In the genomic region with DNA sequence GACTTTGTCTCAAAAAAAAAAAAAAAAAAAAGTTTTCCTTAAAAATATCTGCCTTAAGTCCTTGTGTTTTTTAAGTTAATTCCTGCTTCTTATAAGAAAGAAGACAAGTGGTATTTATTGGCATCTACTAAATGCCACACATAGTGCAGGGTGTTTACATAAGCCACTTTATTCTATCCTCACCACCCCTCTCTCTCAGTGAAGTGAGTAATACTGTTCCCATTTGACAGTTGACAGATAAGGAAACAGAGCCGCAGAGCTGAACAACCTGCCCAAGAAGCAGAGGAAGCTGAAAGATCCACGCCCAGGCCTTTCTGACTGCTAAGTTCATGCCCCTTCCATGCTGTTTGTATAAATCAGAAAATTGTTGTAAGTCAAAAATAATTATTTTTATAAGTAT, we compare ENCODE assay signal across 1 cellular context.
TF ChIP-seq lines count a peak whose summit lies in the region.

No MANE protein-coding gene starts in this region.

TF ChIP-seq in GM23338, 12 proteins besides CTCF, POLR2A, EP300 and RAD21 (continued from another document):
- TF ChIP-seq, protein P1, sequence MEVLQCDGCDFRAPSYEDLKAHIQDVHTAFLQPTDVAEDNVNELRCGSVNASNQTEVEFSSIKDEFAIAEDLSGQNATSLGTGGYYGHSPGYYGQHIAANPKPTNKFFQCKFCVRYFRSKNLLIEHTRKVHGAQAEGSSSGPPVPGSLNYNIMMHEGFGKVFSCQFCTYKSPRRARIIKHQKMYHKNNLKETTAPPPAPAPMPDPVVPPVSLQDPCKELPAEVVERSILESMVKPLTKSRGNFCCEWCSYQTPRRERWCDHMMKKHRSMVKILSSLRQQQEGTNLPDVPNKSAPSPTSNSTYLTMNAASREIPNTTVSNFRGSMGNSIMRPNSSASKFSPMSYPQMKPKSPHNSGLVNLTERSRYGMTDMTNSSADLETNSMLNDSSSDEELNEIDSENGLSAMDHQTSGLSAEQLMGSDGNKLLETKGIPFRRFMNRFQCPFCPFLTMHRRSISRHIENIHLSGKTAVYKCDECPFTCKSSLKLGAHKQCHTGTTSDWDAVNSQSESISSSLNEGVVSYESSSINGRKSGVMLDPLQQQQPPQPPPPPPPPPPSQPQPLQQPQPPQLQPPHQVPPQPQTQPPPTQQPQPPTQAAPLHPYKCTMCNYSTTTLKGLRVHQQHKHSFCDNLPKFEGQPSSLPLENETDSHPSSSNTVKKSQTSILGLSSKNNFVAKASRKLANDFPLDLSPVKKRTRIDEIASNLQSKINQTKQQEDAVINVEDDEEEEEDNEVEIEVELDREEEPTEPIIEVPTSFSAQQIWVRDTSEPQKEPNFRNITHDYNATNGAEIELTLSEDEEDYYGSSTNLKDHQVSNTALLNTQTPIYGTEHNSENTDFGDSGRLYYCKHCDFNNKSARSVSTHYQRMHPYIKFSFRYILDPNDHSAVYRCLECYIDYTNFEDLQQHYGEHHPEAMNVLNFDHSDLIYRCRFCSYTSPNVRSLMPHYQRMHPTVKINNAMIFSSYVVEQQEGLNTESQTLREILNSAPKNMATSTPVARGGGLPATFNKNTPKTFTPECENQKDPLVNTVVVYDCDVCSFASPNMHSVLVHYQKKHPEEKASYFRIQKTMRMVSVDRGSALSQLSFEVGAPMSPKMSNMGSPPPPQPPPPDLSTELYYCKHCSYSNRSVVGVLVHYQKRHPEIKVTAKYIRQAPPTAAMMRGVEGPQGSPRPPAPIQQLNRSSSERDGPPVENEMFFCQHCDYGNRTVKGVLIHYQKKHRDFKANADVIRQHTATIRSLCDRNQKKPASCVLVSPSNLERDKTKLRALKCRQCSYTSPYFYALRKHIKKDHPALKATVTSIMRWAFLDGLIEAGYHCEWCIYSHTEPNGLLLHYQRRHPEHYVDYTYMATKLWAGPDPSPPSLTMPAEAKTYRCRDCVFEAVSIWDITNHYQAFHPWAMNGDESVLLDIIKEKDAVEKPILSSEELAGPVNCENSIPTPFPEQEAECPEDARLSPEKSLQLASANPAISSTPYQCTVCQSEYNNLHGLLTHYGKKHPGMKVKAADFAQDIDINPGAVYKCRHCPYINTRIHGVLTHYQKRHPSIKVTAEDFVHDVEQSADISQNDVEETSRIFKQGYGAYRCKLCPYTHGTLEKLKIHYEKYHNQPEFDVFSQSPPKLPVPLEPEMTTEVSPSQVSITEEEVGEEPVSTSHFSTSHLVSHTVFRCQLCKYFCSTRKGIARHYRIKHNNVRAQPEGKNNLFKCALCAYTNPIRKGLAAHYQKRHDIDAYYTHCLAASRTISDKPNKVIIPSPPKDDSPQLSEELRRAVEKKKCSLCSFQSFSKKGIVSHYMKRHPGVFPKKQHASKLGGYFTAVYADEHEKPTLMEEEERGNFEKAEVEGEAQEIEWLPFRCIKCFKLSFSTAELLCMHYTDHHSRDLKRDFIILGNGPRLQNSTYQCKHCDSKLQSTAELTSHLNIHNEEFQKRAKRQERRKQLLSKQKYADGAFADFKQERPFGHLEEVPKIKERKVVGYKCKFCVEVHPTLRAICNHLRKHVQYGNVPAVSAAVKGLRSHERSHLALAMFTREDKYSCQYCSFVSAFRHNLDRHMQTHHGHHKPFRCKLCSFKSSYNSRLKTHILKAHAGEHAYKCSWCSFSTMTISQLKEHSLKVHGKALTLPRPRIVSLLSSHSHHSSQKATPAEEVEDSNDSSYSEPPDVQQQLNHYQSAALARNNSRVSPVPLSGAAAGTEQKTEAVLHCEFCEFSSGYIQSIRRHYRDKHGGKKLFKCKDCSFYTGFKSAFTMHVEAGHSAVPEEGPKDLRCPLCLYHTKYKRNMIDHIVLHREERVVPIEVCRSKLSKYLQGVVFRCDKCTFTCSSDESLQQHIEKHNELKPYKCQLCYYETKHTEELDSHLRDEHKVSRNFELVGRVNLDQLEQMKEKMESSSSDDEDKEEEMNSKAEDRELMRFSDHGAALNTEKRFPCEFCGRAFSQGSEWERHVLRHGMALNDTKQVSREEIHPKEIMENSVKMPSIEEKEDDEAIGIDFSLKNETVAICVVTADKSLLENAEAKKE (CRISPR knock-in tag; IDR thresholded peaks at IDR 0.05) = no peak
- no peak for TF ChIP-seq POLR2AphosphoS5 (IDR thresholded peaks at IDR 0.05; ENCODE audit: low read depth)
- TF ChIP-seq ZNF331 (CRISPR knock-in tag; IDR thresholded peaks at IDR 0.05; ENCODE audit: low read depth) = no peak
- no peak for TF ChIP-seq EZH2phosphoT487 (IDR thresholded peaks at IDR 0.05; ENCODE audit: unreplicated experiment)
- TF ChIP-seq STAT1 (IDR thresholded peaks at IDR 0.05; ENCODE audit: unreplicated experiment) = no peak
- TF ChIP-seq ZNF114 (CRISPR knock-in tag; IDR thresholded peaks at IDR 0.05) = no peak
- no peak for TF ChIP-seq EZH2 (IDR thresholded peaks at IDR 0.05; ENCODE audit: low read depth, unreplicated experiment)
- TF ChIP-seq, protein P2, sequence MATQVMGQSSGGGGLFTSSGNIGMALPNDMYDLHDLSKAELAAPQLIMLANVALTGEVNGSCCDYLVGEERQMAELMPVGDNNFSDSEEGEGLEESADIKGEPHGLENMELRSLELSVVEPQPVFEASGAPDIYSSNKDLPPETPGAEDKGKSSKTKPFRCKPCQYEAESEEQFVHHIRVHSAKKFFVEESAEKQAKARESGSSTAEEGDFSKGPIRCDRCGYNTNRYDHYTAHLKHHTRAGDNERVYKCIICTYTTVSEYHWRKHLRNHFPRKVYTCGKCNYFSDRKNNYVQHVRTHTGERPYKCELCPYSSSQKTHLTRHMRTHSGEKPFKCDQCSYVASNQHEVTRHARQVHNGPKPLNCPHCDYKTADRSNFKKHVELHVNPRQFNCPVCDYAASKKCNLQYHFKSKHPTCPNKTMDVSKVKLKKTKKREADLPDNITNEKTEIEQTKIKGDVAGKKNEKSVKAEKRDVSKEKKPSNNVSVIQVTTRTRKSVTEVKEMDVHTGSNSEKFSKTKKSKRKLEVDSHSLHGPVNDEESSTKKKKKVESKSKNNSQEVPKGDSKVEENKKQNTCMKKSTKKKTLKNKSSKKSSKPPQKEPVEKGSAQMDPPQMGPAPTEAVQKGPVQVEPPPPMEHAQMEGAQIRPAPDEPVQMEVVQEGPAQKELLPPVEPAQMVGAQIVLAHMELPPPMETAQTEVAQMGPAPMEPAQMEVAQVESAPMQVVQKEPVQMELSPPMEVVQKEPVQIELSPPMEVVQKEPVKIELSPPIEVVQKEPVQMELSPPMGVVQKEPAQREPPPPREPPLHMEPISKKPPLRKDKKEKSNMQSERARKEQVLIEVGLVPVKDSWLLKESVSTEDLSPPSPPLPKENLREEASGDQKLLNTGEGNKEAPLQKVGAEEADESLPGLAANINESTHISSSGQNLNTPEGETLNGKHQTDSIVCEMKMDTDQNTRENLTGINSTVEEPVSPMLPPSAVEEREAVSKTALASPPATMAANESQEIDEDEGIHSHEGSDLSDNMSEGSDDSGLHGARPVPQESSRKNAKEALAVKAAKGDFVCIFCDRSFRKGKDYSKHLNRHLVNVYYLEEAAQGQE (IDR thresholded peaks at IDR 0.05; ENCODE audit: unreplicated experiment) = no peak
- TF ChIP-seq NANOG (IDR thresholded peaks at IDR 0.05; ENCODE audit: borderline replicate concordance) = no peak
